In the genomic region with DNA sequence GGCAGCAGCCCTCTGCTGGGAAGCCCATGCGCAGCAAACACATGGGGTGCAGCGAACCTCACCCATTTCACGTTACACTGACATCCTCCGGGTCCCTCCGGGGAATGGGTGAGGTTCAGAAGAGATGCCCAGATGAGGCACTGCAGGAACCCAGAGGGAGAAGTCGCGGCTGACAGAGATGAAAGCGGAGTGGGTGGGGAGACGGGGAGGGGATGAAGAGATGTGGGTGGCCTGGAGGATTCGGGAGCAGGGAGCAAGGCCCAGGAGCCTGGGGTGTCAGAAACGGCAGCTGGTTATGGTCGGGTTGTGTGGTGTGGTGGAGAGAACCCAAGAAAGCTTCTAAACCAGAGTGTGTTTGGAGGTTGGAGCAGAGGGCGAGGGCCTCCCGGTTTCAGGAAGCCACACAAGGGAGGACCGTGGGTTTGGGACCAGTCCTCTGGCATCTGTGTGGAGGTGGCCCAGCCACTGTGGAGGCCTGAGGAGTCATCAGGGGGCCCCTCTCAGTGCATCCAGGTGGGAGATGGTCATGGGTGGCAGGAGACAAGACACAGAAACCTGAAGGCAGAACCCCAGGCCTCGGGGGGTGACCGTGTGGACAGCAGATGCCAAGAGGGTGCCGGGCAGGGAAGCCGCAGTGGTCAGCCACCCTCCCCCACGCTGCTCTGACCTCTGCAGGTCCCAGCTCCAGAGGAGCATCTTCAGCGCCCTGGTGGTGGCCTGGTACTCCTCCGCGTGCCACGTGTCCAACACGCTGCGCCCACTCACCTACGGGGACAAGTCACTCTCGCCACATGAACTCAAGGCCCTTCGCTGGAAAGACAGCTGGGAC, we compare ENCODE assay signal across 31 cellular contexts. TPM values are rescaled to one million over a fixed set of nuclear protein-coding genes. Genes with fewer than 3 reads are reported as not detected.
DNase-seq lines count a peak whose midpoint lies in the region; ATAC-seq, FAIRE-seq and TF ChIP-seq lines count a peak whose summit lies in the region.
"Had no signal": no experiment of that assay in that cellular context is flagged by ENCODE, and none has a peak within 500 bp of the region (broad histone marks: within the 10 kb centered on the region; RNA-seq: fewer than 3 reads in every experiment).

No MANE protein-coding gene starts in this region.

- no peak for TF ChIP-seq RAD21 in H1 (IDR thresholded peaks at IDR 0.05 in 1 of 2, conservative IDR thresholded peaks at IDR 0.05 in 1 of 2; ENCODE audit: low read depth in 2 of 2, low read length in 2 of 2)

- H2AFZ ChIP-seq in H1 (ENCODE audit: low read length) (no peak overlapping the region), osteoblast (ENCODE audit: low read length) (no peak overlapping the region)

- H4K8ac ChIP-seq in H1 (ENCODE audit: extremely low read depth, insufficient read depth, low read length) = peak overlapping the region; percentile 57

- no peaks in the 10 kb centered on the region for H3K9me3 Mint-ChIP-seq in IgD-negative memory B cell
- H3K9me3 Mint-ChIP-seq: activated CD4-positive, alpha-beta memory T cell treated with anti-CD3 and anti-CD28 coated beads, Interleukin-2, amount 10 ng/mL, durations not matched to agents 7 days and 5 days had no signal

- no peak overlapping the region for H4K91ac ChIP-seq in H1 (replicated peaks; ENCODE audit: insufficient read length, low read length)

- H4K5ac ChIP-seq in H1 (ENCODE audit: insufficient read length, low read depth, low read length) = no peak overlapping the region

- no peaks in the 10 kb centered on the region for H3K27me3 Mint-ChIP-seq in IgD-negative memory B cell
- H3K27me3 Mint-ChIP-seq: activated CD4-positive, alpha-beta memory T cell treated with anti-CD3 and anti-CD28 coated beads, Interleukin-2, amount 10 ng/mL, durations not matched to agents 7 days and 5 days had no signal

- H2BK5ac ChIP-seq in H1 (ENCODE audit: low read depth, low read length) = no peak overlapping the region

- POLR2A ChIA-PET in H1 (lab: Charles Lee; ENCODE audit: partially characterized antibody) = interaction anchor here (0.7 to 2.9 kb wide), 7 partner anchors 9 to 360 kb away, joined by 3 to 24 read pairs (median 3); no protein-coding TSS in a partner anchor

- peaks cover 9% of the 10 kb centered on the region for H3K36me3 Mint-ChIP-seq in IgD-negative memory B cell

- no peak overlapping the region for H3K4me2 ChIP-seq in H1 (ENCODE audit: insufficient read depth in 1 of 2, low read depth in 2 of 2, low read length in 2 of 2)
- no peak overlapping the region for H3K4me2 ChIP-seq in osteoblast (ENCODE audit: insufficient read depth, low read length)

- H2AK5ac ChIP-seq in H1 (ENCODE audit: low read depth, low read length) = no peak overlapping the region

- H2BK120ac ChIP-seq in H1 (replicated peaks; ENCODE audit: low read depth, low read length) = no peak overlapping the region

- CTCF ChIA-PET in H1 (lab: Charles Lee; ENCODE audit: partially characterized antibody) = interaction anchor here (0.8 to 1.1 kb wide), 2 partner anchors 38 to 215 kb away, joined by 3 read pairs; no protein-coding TSS in a partner anchor

- no peaks in the 10 kb centered on the region for H3K23me2 ChIP-seq in H1 (ENCODE audit: low read depth, low read length)

- ATAC-seq in HG02798 (IDR thresholded peaks at IDR 0.05; ENCODE audit: poor library complexity, unreplicated experiment) = no peak
- ATAC-seq in HG03354 (IDR thresholded peaks at IDR 0.05; ENCODE audit: poor library complexity, severe bottlenecking, unreplicated experiment) = no peak
- ATAC-seq: activated CD4-positive, CD25-positive, alpha-beta regulatory T cell treated with anti-CD3 and anti-CD28 coated beads, Interleukin-2, amount 50 U/mL, for 24 hours had no signal

- H2BK15ac ChIP-seq in H1 (ENCODE audit: low read length) = no peak overlapping the region

- no peaks in the 10 kb centered on the region for H3K79me1 ChIP-seq in H1 (ENCODE audit: low read depth, low read length)

- WGBS in H1 (ENCODE audit: extremely low coverage in 1 of 2, insufficient coverage in 1 of 2, insufficient read length in 1 of 2, insufficient replicate concordance in 2 of 2, low coverage in 1 of 2, low lambda C conversion rate in 2 of 2, missing lambda C conversion rate in 1 of 2), 2 experiments = 94 to 100% methylated on average over 2 to 26 of the region's 29 CpGs

- H2BK20ac ChIP-seq in H1 (ENCODE audit: low read length) = no peak overlapping the region

- no peak overlapping the region for H3K4me3 ChIP-seq in H1 (ENCODE audit: extremely low read depth in 1 of 4, insufficient read depth in 2 of 4, low read depth in 3 of 4, low read length in 4 of 4)
- H3K4me3 ChIP-seq in osteoblast (ENCODE audit: insufficient read depth, low read length) = no peak overlapping the region
- H3K4me3 ChIP-seq: right lobe of liver, SJSA1, uterus had no signal

- no peak overlapping the region for H3K56ac ChIP-seq in H1 (replicated peaks; ENCODE audit: insufficient read length, low read depth, low read length)

- H3K14ac ChIP-seq in H1 (ENCODE audit: insufficient read length) = no peak overlapping the region

- H4K20me1 ChIP-seq in H1 (replicated peaks in 1 of 2; ENCODE audit: control insufficient read depth in 1 of 2, insufficient read depth in 2 of 2, low read length in 2 of 2) (peaks cover 5% of the 10 kb centered on the region in 2 experiments), osteoblast (ENCODE audit: insufficient read depth, low read length) (peaks cover 5% of the 10 kb centered on the region)

- TF ChIP-seq EP300 in H1 (IDR thresholded peaks at IDR 0.05; ENCODE audit: borderline replicate concordance in 1 of 2, low read depth in 2 of 2, low read length in 2 of 2) = no peak

- no peak overlapping the region for H2BK12ac ChIP-seq in H1 (ENCODE audit: low read depth, low read length)

- TF ChIP-seq POLR2A in GM15510 (IDR thresholded peaks at IDR 0.05; ENCODE audit: borderline replicate concordance, extremely low read depth, insufficient read length) (peak; percentile 1), H1 (IDR thresholded peaks at IDR 0.05; ENCODE audit: control extremely low read depth in 1 of 2, low read depth in 2 of 2, low read length in 2 of 2) (no peak)

- H3K27ac Mint-ChIP-seq in IgD-negative memory B cell = peak overlapping the region in 2 of 3 donors; percentile 67 to 82
- H3K27ac Mint-ChIP-seq: activated CD4-positive, alpha-beta memory T cell treated with anti-CD3 and anti-CD28 coated beads, Interleukin-2, amount 10 ng/mL, durations not matched to agents 7 days and 5 days had no signal

- H3K79me2 ChIP-seq in H1 (ENCODE audit: control insufficient read depth in 1 of 2, insufficient read depth in 2 of 2, low read length in 2 of 2) (no peaks in the 10 kb centered on the region), osteoblast (ENCODE audit: insufficient read depth, low read length) (no peaks in the 10 kb centered on the region)

- H3K4ac ChIP-seq in H1 (replicated peaks; ENCODE audit: insufficient read length, low read depth, low read length) = no peak overlapping the region

- no peak overlapping the region for H3K4me3 Mint-ChIP-seq in IgD-negative memory B cell
- H3K4me3 Mint-ChIP-seq: activated CD4-positive, alpha-beta memory T cell treated with anti-CD3 and anti-CD28 coated beads, Interleukin-2, amount 10 ng/mL, durations not matched to agents 7 days and 5 days had no signal

- TF ChIP-seq CTCF in H1 (IDR thresholded peaks at IDR 0.05; ENCODE audit: control extremely low read depth in 1 of 3, insufficient read depth in 1 of 3, low read depth in 1 of 3, low read length in 3 of 3) = no peak
- TF ChIP-seq CTCF in osteoblast (IDR thresholded peaks at IDR 0.05; ENCODE audit: extremely low read depth, low read depth, low read length) = no peak

- H3K4me1 Mint-ChIP-seq in IgD-negative memory B cell = peaks cover 0 to 3% (median 0%) of the 10 kb centered on the region in 3 donors
- H3K4me1 Mint-ChIP-seq: activated CD4-positive, alpha-beta memory T cell treated with anti-CD3 and anti-CD28 coated beads, Interleukin-2, amount 10 ng/mL, durations not matched to agents 7 days and 5 days had no signal

- H3K9ac ChIP-seq in H1 (replicated peaks in 1 of 4; ENCODE audit: extremely low read depth in 1 of 4, low read depth in 3 of 4, low read length in 3 of 4) = no peak overlapping the region

- H3K27me3 ChIP-seq in H1 (replicated peaks in 1 of 4; ENCODE audit: control insufficient read depth in 3 of 4, extremely low read depth in 1 of 4, insufficient read depth in 3 of 4, low read length in 3 of 4) (no peaks in the 10 kb centered on the region), osteoblast (ENCODE audit: insufficient read depth, low read length) (no peaks in the 10 kb centered on the region)
- H3K27me3 ChIP-seq: right lobe of liver, SJSA1, uterus had no signal

- no peak overlapping the region for H3K18ac ChIP-seq in H1 (ENCODE audit: extremely low read depth, low read length)

- H3K9me3 ChIP-seq in H1 (ENCODE audit: insufficient read depth in 2 of 2, low read depth in 1 of 2, low read length in 1 of 2) (no peaks in the 10 kb centered on the region), osteoblast (ENCODE audit: low read depth, low read length) (no peaks in the 10 kb centered on the region)
- H3K9me3 ChIP-seq: right lobe of liver, SJSA1, uterus had no signal

- H3K4me1 ChIP-seq in H1 (replicated peaks in 1 of 4; ENCODE audit: control insufficient read depth in 3 of 4, insufficient read depth in 4 of 4, low read length in 3 of 4) (no peaks in the 10 kb centered on the region), osteoblast (ENCODE audit: insufficient read depth, low read length) (peaks cover 6% of the 10 kb centered on the region)
- H3K4me1 ChIP-seq: right lobe of liver, SJSA1, uterus had no signal

- H3K27ac ChIP-seq in H1 (ENCODE audit: low read depth, low read length) = no peak overlapping the region
- no peak overlapping the region for H3K27ac ChIP-seq in osteoblast (ENCODE audit: low read depth, low read length)
- H3K27ac ChIP-seq: right lobe of liver, SJSA1, uterus had no signal

- FAIRE-seq in H1 (lab: Jason Lieb, UNC) = no peak
- FAIRE-seq: H54, kidney, TTC549 had no signal

- peaks cover 12 to 74% (median 46%) of the 10 kb centered on the region in 4 experiments for H3K36me3 ChIP-seq in H1 (ENCODE audit: control insufficient read depth in 2 of 4, insufficient read depth in 4 of 4, low read length in 3 of 4)
- H3K36me3 ChIP-seq in osteoblast (ENCODE audit: insufficient read depth, low read length) = peaks cover 76% of the 10 kb centered on the region
- H3K36me3 ChIP-seq: uterus had no signal

- H3K23ac ChIP-seq in H1 (ENCODE audit: insufficient read length) = no peak overlapping the region

- DNase-seq in H1 (ENCODE audit: low read depth in 1 of 2, low spot score in 2 of 2) (no peak), osteoblast (ENCODE audit: insufficient read length, low spot score, missing footprints) (peak; percentile 46), NK-92 (lab: John Stamatoyannopoulos, UW; ENCODE audit: unreplicated experiment) (no peak)
- DNase-seq: activated CD4-positive, alpha-beta memory T cell treated with anti-CD3 and anti-CD28 coated beads, Interleukin-2, amount 10 ng/mL, durations not matched to agents 7 days and 5 days; activated CD8-positive, alpha-beta memory T cell treated with anti-CD3 and anti-CD28 coated beads, Interleukin-2, amount 50 U/mL, for 48 hours; activated effector memory CD4-positive, alpha-beta T cell treated with anti-CD3 and anti-CD28 coated beads, Interleukin-2, amount 50 U/mL, for 16 hours; cerebellar nuclear complex; KG1; kidney; NCI-H1417; NCI-H2029 treated with DMSO at 0.1 percent for 48 hours; NCI-H226; NCI-H69; stimulated activated CD4-positive, alpha-beta T cell treated with anti-CD3 and anti-CD28 coated beads, Interleukin-4, amount 100 ng/mL, for 4 hours; stimulated activated naive CD4-positive, alpha-beta T cell treated with Interleukin-2 at 50 U/mL for 16 hours; uterus had no signal

RNA-seq across cellular contexts. Expression of a gene that starts 8.6 kb away (rescaled TPM):
- polyA plus RNA-seq in IgD-negative memory B cell = 26.2 TPM
- total RNA-seq in H1 (2021; fragmentation: NEBNext Ultra II Directional; extraction: Animal tissue kit (Norgen Biotek cat#: 25700)) = 35.1 and 36.2 TPM in 2 replicates
- polyA plus RNA-seq in H1 (2011; rRNA removed) = 42.0 and 47.0 TPM in 2 replicates
- 43.9 TPM for polyA plus RNA-seq in H1 (2011; cell fraction: cytosol; rRNA removed)
- 55.2 TPM for polyA plus RNA-seq in H1 (2011; cell fraction: nucleus; rRNA removed)
- polyA plus RNA-seq in H1 (2012, experiment 1 of 2) = 27.7 to 42.8 TPM (median 39.0 TPM) in 4 replicates
- 37.9 TPM for polyA plus RNA-seq in H1 (2012, experiment 2 of 2)
- 18.6 TPM for polyA plus RNA-seq in H1 (2013, experiment 1 of 2)
- polyA plus RNA-seq in H1 (2013, experiment 2 of 2) = 19.0 TPM
- 26.7 and 27.2 TPM in 2 replicates for polyA minus RNA-seq in H1 (2011; rRNA and poly(A)+ RNA removed)
- 35.4 TPM for polyA minus RNA-seq in H1 (2011; cell fraction: cytosol; rRNA and poly(A)+ RNA removed)
- 34.5 TPM for polyA minus RNA-seq in H1 (2011; cell fraction: nucleus; rRNA and poly(A)+ RNA removed)
- total RNA-seq in osteoblast = 19.5 and 22.4 TPM in 2 replicates

RNA-seq across cellular contexts. Expression of a gene that starts 19.8 kb away (rescaled TPM):
- polyA plus RNA-seq in IgD-negative memory B cell (5.1 TPM), H1 (2011; rRNA removed) (33.2 and 41.8 TPM in 2 replicates)
- total RNA-seq in H1 (2021; fragmentation: NEBNext Ultra II Directional; extraction: Animal tissue kit (Norgen Biotek cat#: 25700)) = 22.3 and 25.7 TPM in 2 replicates
- polyA plus RNA-seq in H1 (2011; cell fraction: cytosol; rRNA removed) = 26.4 TPM
- polyA plus RNA-seq in H1 (2011; cell fraction: nucleus; rRNA removed) = 139 TPM
- 25.0 to 35.0 TPM (median 30.7 TPM) in 4 replicates for polyA plus RNA-seq in H1 (2012, experiment 1 of 2)
- 16.7 TPM for polyA plus RNA-seq in H1 (2012, experiment 2 of 2)
- polyA plus RNA-seq in H1 (2013, experiment 1 of 2) = 19.9 TPM
- polyA plus RNA-seq in H1 (2013, experiment 2 of 2) = 17.4 TPM
- polyA minus RNA-seq in H1 (2011; rRNA and poly(A)+ RNA removed) = 25.0 and 29.3 TPM in 2 replicates
- 11.9 TPM for polyA minus RNA-seq in H1 (2011; cell fraction: cytosol; rRNA and poly(A)+ RNA removed)
- polyA minus RNA-seq in H1 (2011; cell fraction: nucleus; rRNA and poly(A)+ RNA removed) = 21.2 TPM
- 32.6 and 33.9 TPM in 2 replicates for total RNA-seq in osteoblast

RNA-seq across cellular contexts. Expression of a gene that starts 22.9 kb away (rescaled TPM):
- not detected for polyA plus RNA-seq in IgD-negative memory B cell
- total RNA-seq in H1 (2021; fragmentation: NEBNext Ultra II Directional; extraction: Animal tissue kit (Norgen Biotek cat#: 25700)) = 1.1 and 1.2 TPM in 2 replicates
- polyA plus RNA-seq in H1 (2011; rRNA removed) = 0.30 and 0.71 TPM in 2 replicates
- 0.61 TPM for polyA plus RNA-seq in H1 (2011; cell fraction: cytosol; rRNA removed)
- 0.93 TPM for polyA plus RNA-seq in H1 (2011; cell fraction: nucleus; rRNA removed)
- 0.29 to 0.64 TPM (median 0.51 TPM) in 4 replicates for polyA plus RNA-seq in H1 (2012, experiment 1 of 2)
- 0.35 TPM for polyA plus RNA-seq in H1 (2012, experiment 2 of 2)
- polyA plus RNA-seq in H1 (2013, experiment 1 of 2) = 0.41 TPM
- 0.37 TPM for polyA plus RNA-seq in H1 (2013, experiment 2 of 2)
- 0.19 and 0.34 TPM in 2 replicates for polyA minus RNA-seq in H1 (2011; rRNA and poly(A)+ RNA removed)
- polyA minus RNA-seq in H1 (2011; cell fraction: cytosol; rRNA and poly(A)+ RNA removed) = not detected
- polyA minus RNA-seq in H1 (2011; cell fraction: nucleus; rRNA and poly(A)+ RNA removed) = 1.00 TPM
- not detected in 2 replicates for total RNA-seq in osteoblast
- total RNA-seq: activated CD4-positive, alpha-beta memory T cell treated with anti-CD3 and anti-CD28 coated beads, Interleukin-2, amount 10 ng/mL, durations not matched to agents 7 days and 5 days; epithelial cell of proximal tubule; mononuclear cell; posterior vena cava; RPMI7951; SJSA1; T-helper 1 cell treated with Interleukin-12 subunit alpha and Interleukin-12 subunit beta and Interleukin-4 antibody, amounts not matched to agents 30 ng/mL and 1 ng/mL, for 36 hours; uterus had no signal
- polyA plus RNA-seq: thymus had no signal
